In genomic region chr5:156474251-156474650, GRCh38 we compare ENCODE assay signal across 10 cellular contexts.
DNase-seq lines count a peak whose midpoint lies in the region; ATAC-seq and TF ChIP-seq lines count a peak whose summit lies in the region.
"Had no signal": no experiment of that assay in that cellular context is flagged by ENCODE, and none has a peak within 500 bp of the region (broad histone marks: within the 10 kb centered on the region; RNA-seq: fewer than 3 reads in every experiment).

No MANE protein-coding gene starts in this region.

- H3K4me1 ChIP-seq in esophagus muscularis mucosa (peaks cover 38 to 61% (median 59%) of the 10 kb centered on the region in 4 donors), mucosa of descending colon (ENCODE audit: low read depth) (no peaks in the 10 kb centered on the region), thyroid gland (peaks cover 39 to 47% of the 10 kb centered on the region in 2 donors)

- ATAC-seq in mucosa of descending colon: peak; percentile 39
- no peak for ATAC-seq in HG03521 (IDR thresholded peaks at IDR 0.05; ENCODE audit: unreplicated experiment)
- ATAC-seq: activated CD8-positive, alpha-beta T cell treated with anti-CD3 and anti-CD28 coated beads for 36 hours had no signal

- H3K4me1 Mint-ChIP-seq in activated T-helper 1 cell treated with anti-CD3 and anti-CD28 coated beads, Interleukin-12 subunit alpha, Interleukin-12 subunit beta, Interleukin-2, Interleukin-4 antibody, amounts not matched to agents 30 ng/mL and 10 ng/mL and 1 ng/mL, durations not matched to agents 14 hours and 24 hours and 36 hours (ENCODE audit: low read depth): no peaks in the 10 kb centered on the region

- H3K9me3 ChIP-seq in esophagus muscularis mucosa: no peaks in the 10 kb centered on the region
- no peaks in the 10 kb centered on the region for H3K9me3 ChIP-seq in mucosa of descending colon
- no peaks in the 10 kb centered on the region for H3K9me3 ChIP-seq in thyroid gland
- H3K9me3 ChIP-seq: ascending aorta had no signal

- TF ChIP-seq POLR2A in esophagus muscularis mucosa (IDR thresholded peaks at IDR 0.05; ENCODE audit: low read depth) (no peak), thyroid gland (IDR thresholded peaks at IDR 0.05) (no peak)

- no peaks in the 10 kb centered on the region for H3K9me3 Mint-ChIP-seq in activated T-helper 1 cell treated with anti-CD3 and anti-CD28 coated beads, Interleukin-12 subunit alpha, Interleukin-12 subunit beta, Interleukin-2, Interleukin-4 antibody, amounts not matched to agents 30 ng/mL and 10 ng/mL and 1 ng/mL, durations not matched to agents 14 hours and 24 hours and 36 hours

- peak overlapping the region; percentile 63 to 78 (median 69) for H3K27ac ChIP-seq in esophagus muscularis mucosa (replicated peaks in 1 of 4)
- H3K27ac ChIP-seq in thyroid gland: peak overlapping the region in 2 of 3 donors; percentile 33 to 66

- no peak for TF ChIP-seq CTCF in esophagus muscularis mucosa (IDR thresholded peaks at IDR 0.05)
- TF ChIP-seq CTCF in mucosa of descending colon (IDR thresholded peaks at IDR 0.05): no peak
- TF ChIP-seq CTCF in thyroid gland (IDR thresholded peaks at IDR 0.05): no peak

- DNase-seq in NCI-H446 treated with DMSO at 0.1 percent for 48 hours (lab: John Stamatoyannopoulos, UW) (peak; percentile 95), esophagus muscularis mucosa (ENCODE audit: extremely low spot score) (no peak), mucosa of descending colon (peak in 1 of 3 donors; percentile 15), thyroid gland (peak; percentile 52 to 66), HK-2 (ENCODE audit: unreplicated experiment) (no peak), SIG-M5 treated with dmso at 0.1 percent for 504 hours (lab: John Stamatoyannopoulos, UW; ENCODE audit: unreplicated experiment) (no peak)
- DNase-seq in activated T-helper 1 cell treated with anti-CD3 and anti-CD28 coated beads, Interleukin-12 subunit alpha, Interleukin-12 subunit beta, Interleukin-2, Interleukin-4 antibody, amounts not matched to agents 30 ng/mL and 10 ng/mL and 1 ng/mL, durations not matched to agents 14 hours and 24 hours and 36 hours (ENCODE audit: low spot score): no peak
- DNase-seq: activated CD8-positive, alpha-beta T cell treated with anti-CD3 and anti-CD28 coated beads for 36 hours had no signal

- H3K4me3 ChIP-seq in esophagus muscularis mucosa (no peak overlapping the region), mucosa of descending colon (no peak overlapping the region), thyroid gland (replicated peaks in 1 of 3) (no peak overlapping the region)
- H3K4me3 ChIP-seq: ascending aorta had no signal

- no peaks in the 10 kb centered on the region for H3K36me3 ChIP-seq in esophagus muscularis mucosa
- H3K36me3 ChIP-seq in mucosa of descending colon (ENCODE audit: low read depth): no peaks in the 10 kb centered on the region
- H3K36me3 ChIP-seq in thyroid gland: no peaks in the 10 kb centered on the region
- H3K36me3 ChIP-seq: ascending aorta had no signal

- H3K27me3 ChIP-seq in esophagus muscularis mucosa (no peaks in the 10 kb centered on the region), thyroid gland (no peaks in the 10 kb centered on the region)
- H3K27me3 ChIP-seq: ascending aorta had no signal

- intact Hi-C loops in esophagus muscularis mucosa (cut with DNase I): loop anchor here (10.0 kb wide), 1 partner anchor 149 kb away; the partner anchor contains the start of gene SGCD
- intact Hi-C loops in mucosa of descending colon (cut with DNase I, micrococcal nuclease): no loop called here
- intact Hi-C loops in thyroid gland (cut with DNase I): no loop called here
- intact Hi-C loops in activated T-helper 1 cell treated with anti-CD3 and anti-CD28 coated beads, Interleukin-12 subunit alpha, Interleukin-12 subunit beta, Interleukin-2, Interleukin-4 antibody, amounts not matched to agents 30 ng/mL and 10 ng/mL and 1 ng/mL, durations not matched to agents 14 hours and 24 hours and 36 hours (cut with micrococcal nuclease): no loop called here

- 44% methylated on average over 5 of the region's 5 CpGs for WGBS in esophagus muscularis mucosa
- WGBS in thyroid gland, 2 donors: 35 to 42% methylated on average over 5 of the region's 5 CpGs

- no peak overlapping the region for H3K4me3 Mint-ChIP-seq in activated T-helper 1 cell treated with anti-CD3 and anti-CD28 coated beads, Interleukin-12 subunit alpha, Interleukin-12 subunit beta, Interleukin-2, Interleukin-4 antibody, amounts not matched to agents 30 ng/mL and 10 ng/mL and 1 ng/mL, durations not matched to agents 14 hours and 24 hours and 36 hours
- H3K4me3 Mint-ChIP-seq: activated CD8-positive, alpha-beta T cell treated with anti-CD3 and anti-CD28 coated beads for 36 hours had no signal

- H3K36me3 Mint-ChIP-seq in activated T-helper 1 cell treated with anti-CD3 and anti-CD28 coated beads, Interleukin-12 subunit alpha, Interleukin-12 subunit beta, Interleukin-2, Interleukin-4 antibody, amounts not matched to agents 30 ng/mL and 10 ng/mL and 1 ng/mL, durations not matched to agents 14 hours and 24 hours and 36 hours (ENCODE audit: low read depth): no peaks in the 10 kb centered on the region

- no peak overlapping the region for H3K27ac Mint-ChIP-seq in activated T-helper 1 cell treated with anti-CD3 and anti-CD28 coated beads, Interleukin-12 subunit alpha, Interleukin-12 subunit beta, Interleukin-2, Interleukin-4 antibody, amounts not matched to agents 30 ng/mL and 10 ng/mL and 1 ng/mL, durations not matched to agents 14 hours and 24 hours and 36 hours
- H3K27ac Mint-ChIP-seq: activated CD8-positive, alpha-beta T cell treated with anti-CD3 and anti-CD28 coated beads for 36 hours had no signal

- TF ChIP-seq EP300 in esophagus muscularis mucosa (IDR thresholded peaks at IDR 0.05): no peak

- peaks cover 14% of the 10 kb centered on the region for H3K27me3 Mint-ChIP-seq in activated T-helper 1 cell treated with anti-CD3 and anti-CD28 coated beads, Interleukin-12 subunit alpha, Interleukin-12 subunit beta, Interleukin-2, Interleukin-4 antibody, amounts not matched to agents 30 ng/mL and 10 ng/mL and 1 ng/mL, durations not matched to agents 14 hours and 24 hours and 36 hours (ENCODE audit: insufficient read depth)

Comparison
In these comparisons a context has a peak if more than half of its experiments do, and no peak if none do; other contexts are left out.
1. DNase-seq: peak in NCI-H446 treated with DMSO at 0.1 percent for 48 hours (single experiment) and thyroid gland (2 of 2); none in esophagus muscularis mucosa (single experiment), activated T-helper 1 cell treated with anti-CD3 and anti-CD28 coated beads, Interleukin-12 subunit alpha, Interleukin-12 subunit beta, Interleukin-2, Interleukin-4 antibody, amounts not matched to agents 30 ng/mL and 10 ng/mL and 1 ng/mL, durations not matched to agents 14 hours and 24 hours and 36 hours (single experiment), HK-2 (single experiment) and SIG-M5 treated with dmso at 0.1 percent for 504 hours (single experiment).